In genomic region chr11:85099522-85099921, GRCh38 we compare ENCODE assay signal across 8 cellular contexts.
"Had no signal": no experiment of that assay in that cellular context is flagged by ENCODE, and none has a peak within 500 bp of the region (broad histone marks: within the 10 kb centered on the region; RNA-seq: fewer than 3 reads in every experiment).

No MANE protein-coding gene starts in this region.

- ATAC-seq: GM23338, K562 had no signal

- FAIRE-seq: H1, H54, HTR-8/SVneo, K562 had no signal

- H3K4me3 ChIP-seq: GM23338, K562 had no signal

- DNase-seq: H9, HCEC 1CT, IMR-90 had no signal
